Comparison of ENCODE assay signal across 20 cellular contexts in genomic region chr18:22102948-22103663, GRCh38.
DNase-seq lines count a peak whose midpoint lies in the region; ATAC-seq and TF ChIP-seq lines count a peak whose summit lies in the region.
"Had no signal": no experiment of that assay in that cellular context is flagged by ENCODE, and none has a peak within 500 bp of the region (broad histone marks: within the 10 kb centered on the region; RNA-seq: fewer than 3 reads in every experiment).

No MANE protein-coding gene starts in this region.

- peaks cover 7% of the 10 kb centered on the region for H3K4me1 ChIP-seq in mucosa of descending colon (ENCODE audit: low read depth)
- H3K4me1 ChIP-seq: psoas muscle had no signal

- H3K27me3 Mint-ChIP-seq in WTC11 (ENCODE audit: low read depth): peaks cover 17% of the 10 kb centered on the region

- no peak overlapping the region for H3K27ac Mint-ChIP-seq in WTC11
- H3K27ac Mint-ChIP-seq: activated T-helper 2 cell treated with anti-CD3 and anti-CD28 coated beads, Interferon-gamma antibody, Interleukin-2, Interleukin-4, amounts not matched to agents 10 μg/mL and 5 μg/mL and 100 μg/mL, durations not matched to agents 14 hours and 24 hours and 36 hours; naive thymus-derived CD4-positive, alpha-beta T cell had no signal

- CTCF ChIA-PET in WTC11 (lab: Charles Lee): interaction anchor here (1.0 kb wide), 1 partner anchor 106 kb away, joined by 4 read pairs; no protein-coding TSS in a partner anchor

- H3K4me3 Mint-ChIP-seq in WTC11: no peak overlapping the region
- H3K4me3 Mint-ChIP-seq: naive thymus-derived CD4-positive, alpha-beta T cell had no signal

- no peak for TF ChIP-seq POLR2A in NB4 (IDR thresholded peaks at IDR 0.05; ENCODE audit: extremely low read depth, insufficient read length)

- ATAC-seq in WTC11 (peak; percentile 77), mucosa of descending colon (peak; percentile 72)
- no peak for ATAC-seq in stimulated activated naive CD8-positive, alpha-beta T cell treated with anti-CD3 and anti-CD28 coated beads, Interleukin-15, Interleukin-2, amounts not matched to agents 100 U/mL and 50 U/mL, for 24 hours
- ATAC-seq: lower lobe of right lung; naive thymus-derived CD4-positive, alpha-beta T cell had no signal

- H3K36me3 ChIP-seq in mucosa of descending colon (ENCODE audit: low read depth): no peaks in the 10 kb centered on the region
- H3K36me3 ChIP-seq: BLaER1 treated with 17β-estradiol and CSF1 and Interleukin-3, amounts not matched to agents 10 nM and 100 nM; lower lobe of right lung; WERI-Rb-1 had no signal

- H3K36me3 Mint-ChIP-seq in WTC11: no peaks in the 10 kb centered on the region
- H3K36me3 Mint-ChIP-seq: naive thymus-derived CD4-positive, alpha-beta T cell had no signal

- DNase-seq in NCI-H146 (lab: John Stamatoyannopoulos, UW) (peak; percentile 56), NCI-H146 treated with DMSO at 0.1 percent for 48 hours (lab: John Stamatoyannopoulos, UW; ENCODE audit: unreplicated experiment) (no peak), NB4 (ENCODE audit: low read depth) (peak; percentile 40), WTC11 (ENCODE audit: low spot score) (no peak), mucosa of descending colon (peak in 1 of 3 donors; percentile 46), activated T-cell treated with anti-CD3 and anti-CD28 coated beads for 4 hours (no peak)
- DNase-seq in activated CD4-positive, alpha-beta T cell treated with anti-CD3 and anti-CD28 coated beads, Interleukin-2, amount 50 U/mL, for 1 hour: no peak
- no peak for DNase-seq in stimulated activated naive CD8-positive, alpha-beta T cell treated with anti-CD3 and anti-CD28 coated beads, Interleukin-15, Interleukin-2, amounts not matched to agents 100 U/mL and 50 U/mL, for 24 hours
- DNase-seq: 8988T; activated CD8-positive, alpha-beta memory T cell treated with anti-CD3 and anti-CD28 coated beads for 24 hours; amniotic stem cell; DND-41; lower lobe of right lung; naive thymus-derived CD4-positive, alpha-beta T cell; NCI-H2029 treated with DMSO at 0.1 percent for 48 hours; NCI-H524; psoas muscle; WERI-Rb-1 had no signal

- peaks cover 27% of the 10 kb centered on the region for H3K4me1 Mint-ChIP-seq in WTC11
- H3K4me1 Mint-ChIP-seq: naive thymus-derived CD4-positive, alpha-beta T cell had no signal

- POLR2A ChIA-PET in WTC11 (lab: Charles Lee): no interaction called here

- TF ChIP-seq CTCF in NB4 (IDR thresholded peaks at IDR 0.05; ENCODE audit: low read depth, low read length): no peak
- no peak for TF ChIP-seq CTCF in WTC11 (IDR thresholded peaks at IDR 0.05)
- TF ChIP-seq CTCF in mucosa of descending colon (IDR thresholded peaks at IDR 0.05): no peak

- intact Hi-C loops in mucosa of descending colon (cut with DNase I, micrococcal nuclease): no loop called here

- H3K4me3 ChIP-seq in NB4 (ENCODE audit: low read depth, low read length): no peak overlapping the region
- H3K4me3 ChIP-seq in mucosa of descending colon: no peak overlapping the region
- H3K4me3 ChIP-seq: BLaER1 treated with 17β-estradiol and CSF1 and Interleukin-3, amounts not matched to agents 10 nM and 100 nM; lower lobe of right lung; psoas muscle had no signal

- H3K9me3 ChIP-seq in mucosa of descending colon: no peaks in the 10 kb centered on the region
- H3K9me3 ChIP-seq: BLaER1 treated with 17β-estradiol and CSF1 and Interleukin-3, amounts not matched to agents 10 nM and 100 nM; lower lobe of right lung; psoas muscle had no signal

- H3K9me3 Mint-ChIP-seq in WTC11: no peaks in the 10 kb centered on the region
- H3K9me3 Mint-ChIP-seq: activated T-helper 2 cell treated with anti-CD3 and anti-CD28 coated beads, Interferon-gamma antibody, Interleukin-2, Interleukin-4, amounts not matched to agents 10 μg/mL and 5 μg/mL and 100 μg/mL, durations not matched to agents 14 hours and 24 hours and 36 hours had no signal

TF ChIP-seq in WTC11, 78 proteins besides CTCF, POLR2A, EP300 and RAD21:
- TF ChIP-seq SMAD3 (CRISPR knock-in tag; IDR thresholded peaks at IDR 0.05; ENCODE audit: borderline replicate concordance): no peak
- TF ChIP-seq ELF4 (CRISPR knock-in tag; IDR thresholded peaks at IDR 0.05; ENCODE audit: low read depth): no peak
- TF ChIP-seq FOXJ3 (CRISPR knock-in tag; IDR thresholded peaks at IDR 0.05; ENCODE audit: borderline replicate concordance): no peak
- no peak for TF ChIP-seq CREB1 (CRISPR knock-in tag; IDR thresholded peaks at IDR 0.05)
- TF ChIP-seq ZNF532 (CRISPR knock-in tag; IDR thresholded peaks at IDR 0.05; ENCODE audit: borderline replicate concordance): no peak
- no peak for TF ChIP-seq TP53 (CRISPR knock-in tag; IDR thresholded peaks at IDR 0.05)
- TF ChIP-seq MLX (CRISPR knock-in tag; IDR thresholded peaks at IDR 0.05): no peak
- no peak for TF ChIP-seq IRF2 (CRISPR knock-in tag; IDR thresholded peaks at IDR 0.05; ENCODE audit: borderline replicate concordance, low read depth)

Comparison
In these comparisons a context has a peak if more than half of its experiments do, and no peak if none do; other contexts are left out.
1. DNase-seq: peak in NCI-H146 (single experiment) and NB4 (single experiment); none in NCI-H146 treated with DMSO at 0.1 percent for 48 hours (single experiment), WTC11 (single experiment), activated T-cell treated with anti-CD3 and anti-CD28 coated beads for 4 hours (single experiment), activated CD4-positive, alpha-beta T cell treated with anti-CD3 and anti-CD28 coated beads, Interleukin-2, amount 50 U/mL, for 1 hour (single experiment) and stimulated activated naive CD8-positive, alpha-beta T cell treated with anti-CD3 and anti-CD28 coated beads, Interleukin-15, Interleukin-2, amounts not matched to agents 100 U/mL and 50 U/mL, for 24 hours (single experiment).